ENCODE assay signal across 17 cellular contexts in genomic region chr13:97279079-97279411, GRCh38. TPM values are rescaled to one million over a fixed set of nuclear protein-coding genes. Genes with fewer than 3 reads are reported as not detected.
A peak's percentile ranks its signal among the peaks of the same experiment; 100 is the strongest.
DNase-seq lines count a peak whose midpoint lies in the region; ATAC-seq and TF ChIP-seq lines count a peak whose summit lies in the region.
"Had no signal": no experiment of that assay in that cellular context is flagged by ENCODE, and none has a peak within 500 bp of the region (broad histone marks: within the 10 kb centered on the region; RNA-seq: fewer than 3 reads in every experiment).

No MANE protein-coding gene starts in this region.

- no peaks in the 10 kb centered on the region for H3K27me3 Mint-ChIP-seq in activated naive CD8-positive, alpha-beta T cell treated with anti-CD3 and anti-CD28 coated beads for 36 hours
- H3K27me3 Mint-ChIP-seq: naive thymus-derived CD4-positive, alpha-beta T cell had no signal

- H3K9me3 ChIP-seq in ascending aorta = no peaks in the 10 kb centered on the region
- no peaks in the 10 kb centered on the region for H3K9me3 ChIP-seq in gastroesophageal sphincter
- H3K9me3 ChIP-seq in tibial artery = no peaks in the 10 kb centered on the region
- H3K9me3 ChIP-seq in upper lobe of right lung = no peaks in the 10 kb centered on the region
- H3K9me3 ChIP-seq: BE2C had no signal

- H3K36me3 ChIP-seq in ascending aorta (no peaks in the 10 kb centered on the region), gastroesophageal sphincter (peaks cover 0 to 9% of the 10 kb centered on the region in 2 donors), tibial artery (no peaks in the 10 kb centered on the region), upper lobe of right lung (peaks cover 14% of the 10 kb centered on the region)

- H3K4me3 Mint-ChIP-seq in activated naive CD8-positive, alpha-beta T cell treated with anti-CD3 and anti-CD28 coated beads for 36 hours = no peak overlapping the region
- H3K4me3 Mint-ChIP-seq: naive thymus-derived CD4-positive, alpha-beta T cell had no signal

- H3K4me3 ChIP-seq in ascending aorta (peak overlapping the region in 1 of 2 donors; percentile 24), gastroesophageal sphincter (no peak overlapping the region), tibial artery (no peak overlapping the region), upper lobe of right lung (no peak overlapping the region)

- no peaks in the 10 kb centered on the region for H3K27me3 ChIP-seq in ascending aorta
- H3K27me3 ChIP-seq in gastroesophageal sphincter = no peaks in the 10 kb centered on the region
- no peaks in the 10 kb centered on the region for H3K27me3 ChIP-seq in tibial artery
- no peaks in the 10 kb centered on the region for H3K27me3 ChIP-seq in upper lobe of right lung
- H3K27me3 ChIP-seq: BE2C had no signal

- DNase-seq in ascending aorta (ENCODE audit: low spot score in 2 of 2) = no peak
- DNase-seq in omental fat pad (ENCODE audit: low spot score) = no peak
- DNase-seq in tibial artery = no peak
- no peak for DNase-seq in activated effector memory CD4-positive, alpha-beta T cell treated with Interleukin-2 at 50 U/mL for 16 hours
- no peak for DNase-seq in activated T-cell treated with anti-CD3 and anti-CD28 coated beads, Interleukin-2, amount 50 U/mL, for 1 hour
- DNase-seq in upper lobe of right lung = no peak
- DNase-seq in activated naive CD8-positive, alpha-beta T cell treated with anti-CD3 and anti-CD28 coated beads for 36 hours = no peak
- DNase-seq: activated effector memory CD4-positive, alpha-beta T cell treated with anti-CD3 and anti-CD28 coated beads, Interleukin-2, amount 50 U/mL, for 16 hours; BE2C; dermis blood vessel endothelial cell; naive thymus-derived CD4-positive, alpha-beta T cell; NCI-H1417 treated with DMSO at 0.1 percent for 48 hours; NCI-H226; SHP77; substantia nigra had no signal

- H3K27ac ChIP-seq in ascending aorta (peak overlapping the region; percentile 71 to 84), gastroesophageal sphincter (peak overlapping the region; percentile 69 to 80 (median 76)), tibial artery (peak overlapping the region; percentile 47 to 68), upper lobe of right lung (no peak overlapping the region)

- H3K4me1 Mint-ChIP-seq in activated naive CD8-positive, alpha-beta T cell treated with anti-CD3 and anti-CD28 coated beads for 36 hours = peaks cover 52% of the 10 kb centered on the region

- H3K9me3 Mint-ChIP-seq in activated naive CD8-positive, alpha-beta T cell treated with anti-CD3 and anti-CD28 coated beads for 36 hours = peaks cover 3% of the 10 kb centered on the region

- H3K36me3 Mint-ChIP-seq in activated naive CD8-positive, alpha-beta T cell treated with anti-CD3 and anti-CD28 coated beads for 36 hours = peaks cover 32% of the 10 kb centered on the region

- intact Hi-C loops in ascending aorta (cut with DNase I) (loop anchor here (5.0 to 10.0 kb wide), 2 partner anchors 167 to 696 kb away; no protein-coding TSS in a partner anchor), tibial artery (cut with DNase I; ENCODE audit: low total_unique reads) (no loop called here), upper lobe of right lung (cut with DNase I) (no loop called here)

- no peak for TF ChIP-seq EP300 in gastroesophageal sphincter (IDR thresholded peaks at IDR 0.05)

- TF ChIP-seq CTCF in ascending aorta (IDR thresholded peaks at IDR 0.05) (no peak), gastroesophageal sphincter (IDR thresholded peaks at IDR 0.05) (no peak), omental fat pad (IDR thresholded peaks at IDR 0.05) (no peak), tibial artery (IDR thresholded peaks at IDR 0.05) (no peak), upper lobe of right lung (IDR thresholded peaks at IDR 0.05) (no peak)

- 44 to 52% methylated on average over 3 of the region's 3 CpGs for WGBS in gastroesophageal sphincter (ENCODE audit: low coverage in 1 of 2), 2 donors

- peak; percentile 62 for ATAC-seq in gastroesophageal sphincter
- ATAC-seq in omental fat pad (ENCODE audit: low FRiP score) = peak; percentile 35
- no peak for ATAC-seq in upper lobe of right lung
- ATAC-seq: activated CD4-positive, CD25-positive, alpha-beta regulatory T cell treated with anti-CD3 and anti-CD28 coated beads, Interleukin-2, amount 50 U/mL, for 24 hours; naive thymus-derived CD4-positive, alpha-beta T cell had no signal

- H3K4me1 ChIP-seq in ascending aorta (peaks cover 19 to 65% of the 10 kb centered on the region in 2 donors), gastroesophageal sphincter (peaks cover 46 to 100% (median 47%) of the 10 kb centered on the region in 3 donors), tibial artery (peaks cover 0 to 100% (median 67%) of the 10 kb centered on the region in 4 donors), upper lobe of right lung (peaks cover 51% of the 10 kb centered on the region)

- H3K27ac Mint-ChIP-seq in activated naive CD8-positive, alpha-beta T cell treated with anti-CD3 and anti-CD28 coated beads for 36 hours = no peak overlapping the region

- TF ChIP-seq POLR2A in gastroesophageal sphincter (IDR thresholded peaks at IDR 0.05) = no peak

RNA-seq across cellular contexts. Expression of gene MBNL2, which starts 56.9 kb away (rescaled TPM):
- total RNA-seq in ascending aorta = 38.7 TPM
- total RNA-seq in gastroesophageal sphincter = 100 to 1,000 TPM; 113 to 129 (median 118) TPM
- 100 to 1,000 TPM; 105 to 132 (median 123) TPM for total RNA-seq in omental fat pad
- total RNA-seq in upper lobe of right lung = 60.6 TPM
- 10 to 100 TPM; 12.5 to 13.6 TPM for total RNA-seq in activated naive CD8-positive, alpha-beta T cell treated with anti-CD3 and anti-CD28 coated beads for 36 hours
